ENCODE assay signal across 24 cellular contexts in the genomic region with DNA sequence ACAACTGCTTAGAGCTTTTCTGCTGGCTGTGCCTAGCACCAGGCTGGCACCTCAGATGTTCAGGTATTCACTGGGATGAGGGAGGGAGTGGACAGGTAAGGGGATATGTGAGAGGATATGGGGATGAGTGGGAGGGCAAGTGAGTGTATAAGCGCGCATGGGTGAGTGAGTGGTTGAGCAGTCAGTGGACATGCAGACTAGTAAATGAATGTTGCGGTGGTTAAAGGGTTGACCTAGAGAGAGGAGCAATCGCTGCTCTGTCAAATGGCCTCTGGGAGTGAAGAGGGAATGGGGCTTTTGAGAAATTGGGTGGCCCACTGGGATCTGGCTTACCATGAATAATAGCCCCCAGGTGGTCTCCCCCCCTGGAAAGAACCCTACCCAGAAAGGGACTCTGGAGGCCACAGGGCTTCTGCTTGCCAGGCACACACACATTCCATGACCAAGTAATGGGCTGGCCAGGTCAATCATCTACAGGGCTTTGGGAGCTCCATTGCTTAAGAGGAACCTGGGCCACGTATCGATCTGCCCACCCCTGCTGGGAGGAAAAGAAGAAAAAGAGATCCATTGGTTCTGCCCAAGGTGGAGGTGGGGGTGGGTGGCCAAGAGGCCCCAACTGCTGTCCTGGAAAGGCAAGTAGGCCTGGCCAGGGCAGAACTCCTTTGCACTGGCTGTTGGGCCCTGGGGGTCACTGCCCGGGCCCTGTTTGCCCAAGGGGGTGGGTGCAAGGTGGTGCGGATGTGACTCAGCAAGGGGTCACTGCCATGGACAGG. TPM values are rescaled to one million over a fixed set of nuclear protein-coding genes. Genes with fewer than 3 reads are reported as not detected.
DNase-seq lines count a peak whose midpoint lies in the region; ATAC-seq, FAIRE-seq and TF ChIP-seq lines count a peak whose summit lies in the region.
"Had no signal": no experiment of that assay in that cellular context is flagged by ENCODE, and none has a peak within 500 bp of the region (broad histone marks: within the 10 kb centered on the region; RNA-seq: fewer than 3 reads in every experiment).

No MANE protein-coding gene starts in this region.

- no peak overlapping the region for H3K18ac ChIP-seq in mesenchymal stem cell (ENCODE audit: low read depth in 1 of 2, low read length in 2 of 2)

- no peak for TF ChIP-seq CTCF in spleen (IDR thresholded peaks at IDR 0.05 in 8 of 11, conservative IDR thresholded peaks at IDR 0.05 in 3 of 11)

- no peak overlapping the region for H3K9ac ChIP-seq in mesenchymal stem cell (ENCODE audit: low read length)

- H3K4ac ChIP-seq in mesenchymal stem cell (ENCODE audit: low read depth in 1 of 2, low read length in 2 of 2) = peak overlapping the region in 1 of 2 experiments; percentile 9

- no peaks in the 10 kb centered on the region for H3K9me3 Mint-ChIP-seq in activated CD4-positive, alpha-beta memory T cell treated with anti-CD3 and anti-CD28 coated beads for 36 hours
- H3K9me3 Mint-ChIP-seq: activated B cell treated with CpG ODN at 0.5 μM for 24 hours; activated naive CD8-positive, alpha-beta T cell treated with anti-CD3 and anti-CD28 coated beads for 36 hours; CD14-positive monocyte had no signal

- no peak overlapping the region for H3K4me3 ChIP-seq in mesenchymal stem cell (ENCODE audit: insufficient read depth in 1 of 2, low read depth in 1 of 2, low read length in 2 of 2)
- no peak overlapping the region for H3K4me3 ChIP-seq in spleen
- H3K4me3 ChIP-seq: GM12878, mucosa of descending colon had no signal

- H3K4me1 Mint-ChIP-seq in activated CD4-positive, alpha-beta memory T cell treated with anti-CD3 and anti-CD28 coated beads for 36 hours (ENCODE audit: low read depth) = peaks cover 34% of the 10 kb centered on the region

- H3K36me3 ChIP-seq in mesenchymal stem cell (ENCODE audit: control insufficient read depth in 1 of 2, insufficient read depth in 2 of 2, low read depth in 1 of 2, low read length in 2 of 2) (no peaks in the 10 kb centered on the region), spleen (no peaks in the 10 kb centered on the region)
- H3K36me3 ChIP-seq: brain microvascular endothelial cell had no signal

- peak overlapping the region in 1 of 2 experiments; percentile 48 for H2BK12ac ChIP-seq in mesenchymal stem cell (ENCODE audit: low read length in 2 of 2)

- no peak overlapping the region for H2BK15ac ChIP-seq in mesenchymal stem cell (ENCODE audit: low read depth, poor library complexity, severe bottlenecking)

- CTCF ChIA-PET in activated CD4-positive, alpha-beta memory T cell treated with anti-CD3 and anti-CD28 coated beads for 36 hours (lab: Charles Lee) = interaction anchor here (0.6 to 12.0 kb wide), 11 partner anchors 9 to 985 kb away, joined by 3 to 107 read pairs (median 4); no protein-coding TSS in a partner anchor

- FAIRE-seq in GM12892 (lab: Jason Lieb, UNC) = peak; percentile 27
- FAIRE-seq: colon, GM12878, H54 had no signal

- intact Hi-C loops in activated CD4-positive, alpha-beta memory T cell treated with anti-CD3 and anti-CD28 coated beads for 36 hours (cut with micrococcal nuclease) = no loop called here
- intact Hi-C loops in spleen (cut with DNase I; ENCODE audit: low total_unique reads) = loop anchor here (5.0 kb wide), 1 partner anchor 886 kb away; no protein-coding TSS in a partner anchor

- H3K4me3 Mint-ChIP-seq in activated CD4-positive, alpha-beta memory T cell treated with anti-CD3 and anti-CD28 coated beads for 36 hours = no peak overlapping the region
- H3K4me3 Mint-ChIP-seq: activated B cell treated with CpG ODN at 0.5 μM for 24 hours; activated naive CD8-positive, alpha-beta T cell treated with anti-CD3 and anti-CD28 coated beads for 36 hours; CD14-positive monocyte had no signal

- no peak overlapping the region for H4K8ac ChIP-seq in mesenchymal stem cell (ENCODE audit: low read length)

- no peak overlapping the region for H2BK5ac ChIP-seq in mesenchymal stem cell (ENCODE audit: low read depth, low read length, poor library complexity, severe bottlenecking)

- peak overlapping the region; percentile 16 for H3K27ac Mint-ChIP-seq in activated CD4-positive, alpha-beta memory T cell treated with anti-CD3 and anti-CD28 coated beads for 36 hours
- H3K27ac Mint-ChIP-seq: activated B cell treated with CpG ODN at 0.5 μM for 24 hours; activated naive CD8-positive, alpha-beta T cell treated with anti-CD3 and anti-CD28 coated beads for 36 hours had no signal

- no peak overlapping the region for H2BK120ac ChIP-seq in mesenchymal stem cell (ENCODE audit: low read depth, low read length)

- peak overlapping the region; percentile 79 for H4K91ac ChIP-seq in mesenchymal stem cell (ENCODE audit: low read length)

- no peak for TF ChIP-seq POLR2A in GM12892 (IDR thresholded peaks at IDR 0.05; ENCODE audit: low read depth, low read length)
- no peak for TF ChIP-seq POLR2A in spleen (IDR thresholded peaks at IDR 0.05)

- POLR2A ChIA-PET in activated CD4-positive, alpha-beta memory T cell treated with anti-CD3 and anti-CD28 coated beads for 36 hours (lab: Charles Lee) = interaction anchor here (1.9 kb wide), 1 partner anchor 28 kb away, joined by 5 read pairs; no protein-coding TSS in a partner anchor

- no peak overlapping the region for H3K23ac ChIP-seq in mesenchymal stem cell (ENCODE audit: low read length in 2 of 2)

- H2AK5ac ChIP-seq in mesenchymal stem cell (ENCODE audit: low read length, severe bottlenecking) = no peak overlapping the region

- peaks cover 25% of the 10 kb centered on the region for H3K4me1 ChIP-seq in mesenchymal stem cell (ENCODE audit: control insufficient read depth, insufficient read depth, low read depth, low read length)
- peaks cover 0 to 52% (median 37%) of the 10 kb centered on the region in 6 donors for H3K4me1 ChIP-seq in spleen

- no peaks in the 10 kb centered on the region for H3K27me3 Mint-ChIP-seq in activated CD4-positive, alpha-beta memory T cell treated with anti-CD3 and anti-CD28 coated beads for 36 hours
- H3K27me3 Mint-ChIP-seq: activated B cell treated with CpG ODN at 0.5 μM for 24 hours; activated naive CD8-positive, alpha-beta T cell treated with anti-CD3 and anti-CD28 coated beads for 36 hours had no signal

- no peak overlapping the region for H2AFZ ChIP-seq in mesenchymal stem cell (ENCODE audit: low read depth, low read length)

- in situ Hi-C loops in ACHN (cut with HindIII; ENCODE audit: low pct_ligation_motif_present, low pct_unique_long_range_greater_than_20kb, low sequenced_read_pairs) = loop anchor here (25.0 kb wide), 1 partner anchor 886 kb away; no protein-coding TSS in a partner anchor

- H3K14ac ChIP-seq in mesenchymal stem cell (ENCODE audit: low read length in 2 of 2) = no peak overlapping the region

- ATAC-seq in HG03108 (IDR thresholded peaks at IDR 0.05; ENCODE audit: unreplicated experiment) = no peak
- ATAC-seq: GM12878 had no signal

- DNase-seq in ACHN = peak; percentile 56
- no peak for DNase-seq in GM12892 (ENCODE audit: insufficient read length)
- no peak for DNase-seq in activated CD4-positive, alpha-beta memory T cell treated with anti-CD3 and anti-CD28 coated beads for 36 hours
- no peak for DNase-seq in mesenchymal stem cell
- DNase-seq in NCI-H187 (lab: John Stamatoyannopoulos, UW) = no peak
- DNase-seq in hippocampal formation (lab: John Stamatoyannopoulos, UW) = no peak
- DNase-seq in spleen = no peak
- DNase-seq: activated B cell treated with CpG ODN at 0.5 μM for 24 hours; activated naive CD8-positive, alpha-beta T cell treated with anti-CD3 and anti-CD28 coated beads for 36 hours; brain microvascular endothelial cell; head of caudate nucleus; left ventricle myocardium superior; mucosa of descending colon; NCI-H1930; NCI-H345; nucleus accumbens; PC-3; stimulated activated CD4-positive, alpha-beta T cell treated with anti-CD3 and anti-CD28 coated beads, Interleukin-12 subunit alpha, Interleukin-12 subunit beta, amount 100 ng/mL, for 4 hours; T-helper 9 cell had no signal

- no peaks in the 10 kb centered on the region for H3K9me3 ChIP-seq in mesenchymal stem cell (ENCODE audit: control insufficient read depth, low read length)
- no peaks in the 10 kb centered on the region for H3K9me3 ChIP-seq in spleen
- H3K9me3 ChIP-seq: mucosa of descending colon had no signal

- 95% methylated on average over 8 of the region's 8 CpGs for WGBS in mesenchymal stem cell
- WGBS in spleen, 5 donors = 93 to 97% (median 93%) methylated on average over 8 of the region's 8 CpGs

- no peaks in the 10 kb centered on the region for H3K27me3 ChIP-seq in mesenchymal stem cell (ENCODE audit: control insufficient read depth in 1 of 2, insufficient read depth in 1 of 2, low read length in 2 of 2)
- H3K27me3 ChIP-seq in spleen (replicated peaks in 1 of 7) = no peaks in the 10 kb centered on the region
- H3K27me3 ChIP-seq: brain microvascular endothelial cell had no signal

- peaks cover under 1% of the 10 kb centered on the region for H3K79me1 ChIP-seq in mesenchymal stem cell (replicated peaks; ENCODE audit: low read length, poor library complexity, severe bottlenecking)

- no peaks in the 10 kb centered on the region for H3K36me3 Mint-ChIP-seq in activated CD4-positive, alpha-beta memory T cell treated with anti-CD3 and anti-CD28 coated beads for 36 hours
- H3K36me3 Mint-ChIP-seq: activated naive CD8-positive, alpha-beta T cell treated with anti-CD3 and anti-CD28 coated beads for 36 hours; CD14-positive monocyte had no signal

- H3K4me2 ChIP-seq in mesenchymal stem cell (ENCODE audit: low read length, poor library complexity, severe bottlenecking) = no peak overlapping the region

- H3K27ac ChIP-seq in mesenchymal stem cell (ENCODE audit: low read length, poor library complexity, severe bottlenecking) (no peak overlapping the region), spleen (no peak overlapping the region)
- H3K27ac ChIP-seq: brain microvascular endothelial cell had no signal

RNA-seq across cellular contexts. Expression of a gene that starts 30.8 kb away (rescaled TPM):
- 61.9 TPM for polyA plus RNA-seq in GM12892 (2012; ENCODE audit: missing spikeins)
- 100 to 1,000 TPM; 103 to 107 TPM for total RNA-seq in activated CD4-positive, alpha-beta memory T cell treated with anti-CD3 and anti-CD28 coated beads for 36 hours
- polyA plus RNA-seq in mesenchymal stem cell (2013, experiment 1 of 2) = 407 TPM
- 408 TPM for polyA plus RNA-seq in mesenchymal stem cell (2013, experiment 2 of 2)
- 100 to 1,000 TPM; 274 to 443 (median 324) TPM for total RNA-seq in spleen
- 100 to 1,000 TPM in 1 of 3 donors, 10 to 100 TPM in 2; 65.7 to 106 (median 92.4) TPM for polyA plus RNA-seq in spleen
